ENCODE assay signal across 1 cellular context in the genomic region with DNA sequence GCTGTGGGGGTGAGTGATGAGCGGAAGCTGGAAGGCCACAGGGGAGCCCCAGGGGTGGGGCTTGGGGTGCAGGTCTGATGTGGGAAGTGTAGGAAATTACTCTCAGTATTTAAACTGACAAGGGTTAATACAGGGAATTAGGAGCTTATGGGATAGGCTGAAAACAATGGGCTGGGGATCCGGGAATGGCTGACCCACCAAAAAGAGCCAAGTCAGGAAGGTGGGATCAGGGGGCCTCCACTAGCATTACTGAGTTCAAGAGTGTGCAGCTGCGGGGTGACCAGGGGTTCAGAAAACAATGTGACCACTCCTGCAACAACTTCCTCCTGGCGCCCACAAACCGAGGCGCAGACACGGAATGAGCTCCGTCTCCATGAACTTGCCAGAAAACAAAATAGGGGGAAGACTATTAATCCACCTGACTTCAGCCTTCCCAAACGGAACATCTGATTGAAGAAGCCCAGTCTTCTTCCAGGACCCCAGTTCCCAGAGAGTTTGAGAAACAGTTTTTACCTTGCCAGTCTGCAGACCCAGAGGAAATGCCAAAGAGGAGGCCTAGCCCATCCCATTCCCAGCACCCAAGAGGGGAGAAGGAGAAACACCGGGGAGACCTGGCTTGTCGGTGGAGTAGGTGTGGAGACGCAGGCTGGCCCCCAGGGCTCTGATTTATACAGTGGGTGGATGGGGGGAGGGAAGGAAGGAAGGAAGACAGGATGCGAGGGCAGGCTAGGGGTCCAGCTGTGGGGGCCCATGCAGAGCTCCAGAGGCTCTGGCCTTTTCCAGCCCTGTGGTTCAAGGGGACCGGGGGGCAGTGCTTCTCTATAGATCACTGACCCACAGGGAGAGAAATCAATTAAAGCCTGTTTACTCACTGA.
TF ChIP-seq lines count a peak whose summit lies in the region.

No MANE protein-coding gene starts in this region.

TF ChIP-seq in HepG2, 621 proteins besides CTCF, POLR2A, EP300 and RAD21 (continued from another document):
- TF ChIP-seq, protein P1, sequence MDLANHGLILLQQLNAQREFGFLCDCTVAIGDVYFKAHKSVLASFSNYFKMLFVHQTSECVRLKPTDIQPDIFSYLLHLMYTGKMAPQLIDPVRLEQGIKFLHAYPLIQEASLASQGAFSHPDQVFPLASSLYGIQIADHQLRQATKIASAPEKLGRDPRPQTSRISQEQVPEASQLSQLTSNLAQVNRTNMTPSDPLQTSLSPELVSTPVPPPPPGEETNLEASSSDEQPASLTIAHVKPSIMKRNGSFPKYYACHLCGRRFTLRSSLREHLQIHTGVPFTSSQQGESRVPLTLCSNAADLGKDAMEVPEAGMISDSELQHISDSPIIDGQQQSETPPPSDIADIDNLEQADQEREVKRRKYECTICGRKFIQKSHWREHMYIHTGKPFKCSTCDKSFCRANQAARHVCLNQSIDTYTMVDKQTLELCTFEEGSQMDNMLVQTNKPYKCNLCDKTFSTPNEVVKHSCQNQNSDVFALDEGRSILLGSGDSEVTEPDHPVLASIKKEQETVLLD (CRISPR knock-in tag; IDR thresholded peaks at IDR 0.05; ENCODE audit: low read depth) = no peak
- TF ChIP-seq ZNF121 (CRISPR knock-in tag; IDR thresholded peaks at IDR 0.05) = peak; percentile 80
- TF ChIP-seq, protein P2, sequence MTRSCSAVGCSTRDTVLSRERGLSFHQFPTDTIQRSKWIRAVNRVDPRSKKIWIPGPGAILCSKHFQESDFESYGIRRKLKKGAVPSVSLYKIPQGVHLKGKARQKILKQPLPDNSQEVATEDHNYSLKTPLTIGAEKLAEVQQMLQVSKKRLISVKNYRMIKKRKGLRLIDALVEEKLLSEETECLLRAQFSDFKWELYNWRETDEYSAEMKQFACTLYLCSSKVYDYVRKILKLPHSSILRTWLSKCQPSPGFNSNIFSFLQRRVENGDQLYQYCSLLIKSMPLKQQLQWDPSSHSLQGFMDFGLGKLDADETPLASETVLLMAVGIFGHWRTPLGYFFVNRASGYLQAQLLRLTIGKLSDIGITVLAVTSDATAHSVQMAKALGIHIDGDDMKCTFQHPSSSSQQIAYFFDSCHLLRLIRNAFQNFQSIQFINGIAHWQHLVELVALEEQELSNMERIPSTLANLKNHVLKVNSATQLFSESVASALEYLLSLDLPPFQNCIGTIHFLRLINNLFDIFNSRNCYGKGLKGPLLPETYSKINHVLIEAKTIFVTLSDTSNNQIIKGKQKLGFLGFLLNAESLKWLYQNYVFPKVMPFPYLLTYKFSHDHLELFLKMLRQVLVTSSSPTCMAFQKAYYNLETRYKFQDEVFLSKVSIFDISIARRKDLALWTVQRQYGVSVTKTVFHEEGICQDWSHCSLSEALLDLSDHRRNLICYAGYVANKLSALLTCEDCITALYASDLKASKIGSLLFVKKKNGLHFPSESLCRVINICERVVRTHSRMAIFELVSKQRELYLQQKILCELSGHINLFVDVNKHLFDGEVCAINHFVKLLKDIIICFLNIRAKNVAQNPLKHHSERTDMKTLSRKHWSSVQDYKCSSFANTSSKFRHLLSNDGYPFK (CRISPR knock-in tag; IDR thresholded peaks at IDR 0.05; ENCODE audit: borderline replicate concordance) = 0 out of 2 replicates have a peak, but pooled peaks have one; percentile 3
- TF ChIP-seq ZNF687 (CRISPR knock-in tag; IDR thresholded peaks at IDR 0.05) = 0 out of 2 replicates have a peak, but pooled peaks have one; percentile 23
- TF ChIP-seq GFI1 (CRISPR knock-in tag; IDR thresholded peaks at IDR 0.05; ENCODE audit: borderline replicate concordance) = no peak
- no peak for TF ChIP-seq CBFB (CRISPR knock-in tag; IDR thresholded peaks at IDR 0.05)
- TF ChIP-seq ZNF749 (CRISPR knock-in tag; IDR thresholded peaks at IDR 0.05; ENCODE audit: borderline replicate concordance) = no peak
- TF ChIP-seq MYC (CRISPR knock-in tag; IDR thresholded peaks at IDR 0.05; ENCODE audit: borderline replicate concordance) = no peak
